In genomic region chr5:174951151-174951780, GRCh38 we compare ENCODE assay signal across 1 cellular context.
TF ChIP-seq lines count a peak whose summit lies in the region.

No MANE protein-coding gene starts in this region.

TF ChIP-seq in HEK293, 187 proteins besides CTCF, POLR2A, EP300 and RAD21 (continued from another document):
- TF ChIP-seq ZBTB49 (tag by site-specific recombination; IDR thresholded peaks at IDR 0.05; ENCODE audit: low read depth): no peak
